ENCODE assay signal across 8 cellular contexts in genomic region chr18:46173393-46174316, GRCh38.
DNase-seq lines count a peak whose midpoint lies in the region; ATAC-seq, FAIRE-seq and TF ChIP-seq lines count a peak whose summit lies in the region.

No MANE protein-coding gene starts in this region.

- H3K9ac ChIP-seq in H1 (replicated peaks in 1 of 4; ENCODE audit: extremely low read depth in 1 of 4, low read depth in 3 of 4, low read length in 3 of 4) (peak overlapping the region; percentile 80 to 90 (median 88)), mesenchymal stem cell (ENCODE audit: low read length) (peak overlapping the region; percentile 94)

- H3K4me2 ChIP-seq in H1 (ENCODE audit: insufficient read depth in 1 of 2, low read depth in 2 of 2, low read length in 2 of 2) (peak overlapping the region; percentile 32 to 87), mesenchymal stem cell (ENCODE audit: low read length, poor library complexity, severe bottlenecking) (peak overlapping the region; percentile 93)

- no peak overlapping the region for H2BK120ac ChIP-seq in H1 (replicated peaks; ENCODE audit: low read depth, low read length)
- peak overlapping the region; percentile 64 for H2BK120ac ChIP-seq in mesenchymal stem cell (ENCODE audit: low read depth, low read length)

- H2BK12ac ChIP-seq in H1 (ENCODE audit: low read depth, low read length): 0 out of 2 replicates have a peak overlapping the region, but pooled peaks have one; percentile 33
- peak overlapping the region in 1 of 2 experiments; percentile 83 for H2BK12ac ChIP-seq in mesenchymal stem cell (ENCODE audit: low read length in 2 of 2)

- H3K27me3 ChIP-seq in H1 (replicated peaks in 1 of 4; ENCODE audit: control insufficient read depth in 3 of 4, extremely low read depth in 1 of 4, insufficient read depth in 3 of 4, low read length in 3 of 4) (no peaks in the 10 kb centered on the region), mesenchymal stem cell (ENCODE audit: control insufficient read depth in 1 of 2, insufficient read depth in 1 of 2, low read length in 2 of 2) (no peaks in the 10 kb centered on the region)

- H3K18ac ChIP-seq in H1 (ENCODE audit: extremely low read depth, low read length): peak overlapping the region; percentile 96
- peak overlapping the region; percentile 85 to 91 for H3K18ac ChIP-seq in mesenchymal stem cell (ENCODE audit: low read depth in 1 of 2, low read length in 2 of 2)

- ATAC-seq in GM21360 (IDR thresholded peaks at IDR 0.05; ENCODE audit: unreplicated experiment): peak; percentile 75

- peaks cover 4% of the 10 kb centered on the region; the same call in 1 of the 2 replicates for H3K23me2 ChIP-seq in H1 (ENCODE audit: low read depth, low read length)

- H4K8ac ChIP-seq in H1 (ENCODE audit: extremely low read depth, insufficient read depth, low read length): peak overlapping the region; percentile 91; the same call in 1 of the 2 replicates
- H4K8ac ChIP-seq in mesenchymal stem cell (ENCODE audit: low read length): peak overlapping the region; percentile 92

- TF ChIP-seq RAD21 in H1 (IDR thresholded peaks at IDR 0.05 in 1 of 2, conservative IDR thresholded peaks at IDR 0.05 in 1 of 2; ENCODE audit: low read depth in 2 of 2, low read length in 2 of 2): peak; percentile 68 to 72

- no peak overlapping the region for H3K23ac ChIP-seq in H1 (ENCODE audit: insufficient read length)
- H3K23ac ChIP-seq in mesenchymal stem cell (ENCODE audit: low read length in 2 of 2): peak overlapping the region in 1 of 2 experiments; percentile 98

- no peak for FAIRE-seq in H1 (lab: Jason Lieb, UNC)

- no peak overlapping the region for H3K14ac ChIP-seq in H1 (ENCODE audit: insufficient read length)
- H3K14ac ChIP-seq in mesenchymal stem cell (ENCODE audit: low read length in 2 of 2): peak overlapping the region in 1 of 2 experiments; percentile 93

- no peaks in the 10 kb centered on the region for H3K79me1 ChIP-seq in H1 (ENCODE audit: low read depth, low read length)
- H3K79me1 ChIP-seq in mesenchymal stem cell (replicated peaks; ENCODE audit: low read length, poor library complexity, severe bottlenecking): no peaks in the 10 kb centered on the region

- H2BK15ac ChIP-seq in H1 (ENCODE audit: low read length): 0 out of 2 replicates have a peak overlapping the region, but pooled peaks have one; percentile 61
- H2BK15ac ChIP-seq in mesenchymal stem cell (ENCODE audit: low read depth, poor library complexity, severe bottlenecking): peak overlapping the region; percentile 21

- H4K5ac ChIP-seq in H1 (ENCODE audit: insufficient read length, low read depth, low read length): peak overlapping the region; percentile 43

- 1% methylated on average over 85 of the region's 90 CpGs; no CpG with 5 or more reads in 1 of the 2 experiments for WGBS in H1 (ENCODE audit: extremely low coverage in 1 of 2, insufficient coverage in 1 of 2, insufficient read length in 1 of 2, insufficient replicate concordance in 2 of 2, low coverage in 1 of 2, low lambda C conversion rate in 2 of 2, missing lambda C conversion rate in 1 of 2), 2 experiments
- WGBS in mesenchymal stem cell: under 1% methylated on average over 79 of the region's 90 CpGs

- H2BK5ac ChIP-seq in H1 (ENCODE audit: low read depth, low read length): peak overlapping the region; percentile 97
- peak overlapping the region; percentile 80 for H2BK5ac ChIP-seq in mesenchymal stem cell (ENCODE audit: low read depth, low read length, poor library complexity, severe bottlenecking)

- no peak overlapping the region for H2BK20ac ChIP-seq in H1 (ENCODE audit: low read length)

- peaks cover 0 to 2% (median 0%) of the 10 kb centered on the region in 4 experiments; a peak in 1 of 7 replicates for H3K4me1 ChIP-seq in H1 (replicated peaks in 1 of 4; ENCODE audit: control insufficient read depth in 3 of 4, insufficient read depth in 4 of 4, low read length in 3 of 4)
- peaks cover 11% of the 10 kb centered on the region for H3K4me1 ChIP-seq in mesenchymal stem cell (ENCODE audit: control insufficient read depth, insufficient read depth, low read depth, low read length)

- DNase-seq in Caki2 (ENCODE audit: low read depth) (peak; percentile 78), HT-29 (ENCODE audit: low spot score) (peak; percentile 88), NK-92 (lab: John Stamatoyannopoulos, UW; ENCODE audit: unreplicated experiment) (peak; percentile 33), H1 (ENCODE audit: low read depth in 1 of 2, low spot score in 2 of 2) (peak; percentile 92 to 98), mesenchymal stem cell (peak; percentile 95)
- peak; percentile 89 to 90 for DNase-seq in activated CD8-positive, alpha-beta memory T cell treated with anti-CD3 and anti-CD28 coated beads for 4 hours (ENCODE audit: low read depth in 2 of 2)
- DNase-seq in stimulated activated CD8-positive, alpha-beta memory T cell treated with anti-CD3 and anti-CD28 coated beads, Interleukin-12 subunit alpha, Interleukin-12 subunit beta, amount 100 ng/mL, for 24 hours (ENCODE audit: extremely low read depth): peak; percentile 80

- H4K20me1 ChIP-seq in H1 (replicated peaks in 1 of 2; ENCODE audit: control insufficient read depth in 1 of 2, insufficient read depth in 2 of 2, low read length in 2 of 2): peaks cover 6 to 8% of the 10 kb centered on the region in 2 experiments

- peak; percentile 40 to 61 for TF ChIP-seq POLR2A in H1 (IDR thresholded peaks at IDR 0.05; ENCODE audit: control extremely low read depth in 1 of 2, low read depth in 2 of 2, low read length in 2 of 2)

- no peak for TF ChIP-seq EP300 in H1 (IDR thresholded peaks at IDR 0.05; ENCODE audit: borderline replicate concordance in 1 of 2, low read depth in 2 of 2, low read length in 2 of 2)

- H3K36me3 ChIP-seq in H1 (ENCODE audit: control insufficient read depth in 2 of 4, insufficient read depth in 4 of 4, low read length in 3 of 4): no peaks in the 10 kb centered on the region
- peaks cover 0 to 5% of the 10 kb centered on the region in 2 experiments for H3K36me3 ChIP-seq in mesenchymal stem cell (ENCODE audit: control insufficient read depth in 1 of 2, insufficient read depth in 2 of 2, low read depth in 1 of 2, low read length in 2 of 2)

- POLR2A ChIA-PET in H1 (lab: Charles Lee; ENCODE audit: partially characterized antibody): interaction anchor here (0.6 to 3.9 kb wide), 29 partner anchors 9 to 501 kb away, joined by 3 to 36 read pairs (median 3); partner anchors contain the start of gene ATP5F1A

- CTCF ChIA-PET in H1 (lab: Charles Lee; ENCODE audit: partially characterized antibody): interaction anchor here (0.6 to 5.9 kb wide), 49 partner anchors 11 to 485 kb away, joined by 3 to 114 read pairs (median 4); partner anchors contain the start of gene LOXHD1

- H2AFZ ChIP-seq in H1 (ENCODE audit: low read length) (peak overlapping the region; percentile 88; the same call in 1 of the 2 replicates), mesenchymal stem cell (ENCODE audit: low read depth, low read length) (peak overlapping the region; percentile 96)

- peak; percentile 91 to 94 (median 94) for TF ChIP-seq CTCF in H1 (IDR thresholded peaks at IDR 0.05; ENCODE audit: control extremely low read depth in 1 of 3, insufficient read depth in 1 of 3, low read depth in 1 of 3, low read length in 3 of 3)

- H3K4me3 ChIP-seq in H1 (ENCODE audit: extremely low read depth in 1 of 4, insufficient read depth in 2 of 4, low read depth in 3 of 4, low read length in 4 of 4) (peak overlapping the region; percentile 71 to 91 (median 81)), mesenchymal stem cell (ENCODE audit: insufficient read depth in 1 of 2, low read depth in 1 of 2, low read length in 2 of 2) (peak overlapping the region; percentile 97 to 99)

- H3K27ac ChIP-seq in H1 (ENCODE audit: low read depth, low read length): peak overlapping the region; percentile 88
- H3K27ac ChIP-seq in mesenchymal stem cell (ENCODE audit: low read length, poor library complexity, severe bottlenecking): peak overlapping the region; percentile 99

- H4K91ac ChIP-seq in H1 (replicated peaks; ENCODE audit: insufficient read length, low read length): peak overlapping the region; percentile 48
- peak overlapping the region; percentile 87 for H4K91ac ChIP-seq in mesenchymal stem cell (ENCODE audit: low read length)

- H3K79me2 ChIP-seq in H1 (ENCODE audit: control insufficient read depth in 1 of 2, insufficient read depth in 2 of 2, low read length in 2 of 2): peaks cover 0 to 40% of the 10 kb centered on the region in 2 experiments; a peak in 3 of 4 replicates

- H3K9me3 ChIP-seq in H1 (ENCODE audit: insufficient read depth in 2 of 2, low read depth in 1 of 2, low read length in 1 of 2): no peaks in the 10 kb centered on the region
- no peaks in the 10 kb centered on the region for H3K9me3 ChIP-seq in mesenchymal stem cell (ENCODE audit: control insufficient read depth, low read length)

- no peak overlapping the region for H2AK5ac ChIP-seq in H1 (ENCODE audit: low read depth, low read length)
- H2AK5ac ChIP-seq in mesenchymal stem cell (ENCODE audit: low read length, severe bottlenecking): no peak overlapping the region

- in situ Hi-C loops in Caki2 (cut with HindIII; ENCODE audit: low pct_unique_long_range_greater_than_20kb, low sequenced_read_pairs): no loop called here

- H3K4ac ChIP-seq in H1 (replicated peaks; ENCODE audit: insufficient read length, low read depth, low read length) (peak overlapping the region; percentile 0), mesenchymal stem cell (ENCODE audit: low read depth in 1 of 2, low read length in 2 of 2) (peak overlapping the region; percentile 73 to 79)

- H3K56ac ChIP-seq in H1 (replicated peaks; ENCODE audit: insufficient read length, low read depth, low read length): peak overlapping the region; percentile 75

TF ChIP-seq in H1, 55 proteins besides CTCF, POLR2A, EP300 and RAD21 (continues in another document):
- peak; percentile 78; the same call in 1 of the 2 replicates for TF ChIP-seq GABPA (IDR thresholded peaks at IDR 0.05; ENCODE audit: borderline replicate concordance, insufficient read depth, low read length)
- no peak for TF ChIP-seq JUN (IDR thresholded peaks at IDR 0.05; ENCODE audit: low read depth, low read length)
- no peak for TF ChIP-seq POU5F1 (IDR thresholded peaks at IDR 0.05; ENCODE audit: low read depth, low read length)
- no peak for TF ChIP-seq FOSL1 (IDR thresholded peaks at IDR 0.05; ENCODE audit: insufficient read depth, low read depth, low read length)
- peak; percentile 63 for TF ChIP-seq CREB1 (IDR thresholded peaks at IDR 0.05)
- TF ChIP-seq JUND (IDR thresholded peaks at IDR 0.05; ENCODE audit: low read length): no peak
- peak; percentile 77 for TF ChIP-seq TAF1 (IDR thresholded peaks at IDR 0.05; ENCODE audit: low read depth, low read length)
- no peak for TF ChIP-seq BCL11A (IDR thresholded peaks at IDR 0.05; ENCODE audit: low read depth in 2 of 2, low read length in 2 of 2)
- TF ChIP-seq RNF2 (IDR thresholded peaks at IDR 0.05; ENCODE audit: borderline replicate concordance, low read depth, low read length, missing control alignments, poor library complexity, severe bottlenecking): no peak
- no peak for TF ChIP-seq HDAC6 (IDR thresholded peaks at IDR 0.05; ENCODE audit: low read depth, low read length)
- no peak; a peak in 1 of 4 replicates for TF ChIP-seq HDAC2 (IDR thresholded peaks at IDR 0.05; ENCODE audit: borderline replicate concordance in 1 of 2, low read depth in 2 of 2, low read length in 2 of 2)
- TF ChIP-seq RFX5 (IDR thresholded peaks at IDR 0.05; ENCODE audit: borderline replicate concordance, low read depth, low read length): no peak

Comparison
In these comparisons a context has a peak if more than half of its experiments do, and no peak if none do; other contexts are left out.
1. Peak in every context shown above with its lines: DNase-seq, ATAC-seq, H3K4me3 ChIP-seq and H3K27ac ChIP-seq.
2. DNase-seq: peak in every context shown above with its lines; median percentile 95 in H1; 95 in mesenchymal stem cell; 90 in activated CD8-positive, alpha-beta memory T cell treated with anti-CD3 and anti-CD28 coated beads for 4 hours; 88 in HT-29; 80 in stimulated activated CD8-positive, alpha-beta memory T cell treated with anti-CD3 and anti-CD28 coated beads, Interleukin-12 subunit alpha, Interleukin-12 subunit beta, amount 100 ng/mL, for 24 hours; 78 in Caki2; 33 in NK-92.